ENCODE assay signal across 8 cellular contexts in genomic region chr18:51110073-51110797, GRCh38.
DNase-seq lines count a peak whose midpoint lies in the region; ATAC-seq, FAIRE-seq and TF ChIP-seq lines count a peak whose summit lies in the region.

No MANE protein-coding gene starts in this region.

- no peaks in the 10 kb centered on the region for H3K36me3 ChIP-seq in HepG2 (replicated peaks in 1 of 2; ENCODE audit: control insufficient read depth in 1 of 2, insufficient read depth in 2 of 2, low read length in 2 of 2)

- peak; percentile 99 for TF ChIP-seq CTCF in HepG2 (CRISPR knock-in tag; IDR thresholded peaks at IDR 0.05)

- H3K4me2 ChIP-seq in HepG2 (ENCODE audit: low read depth, low read length): peak overlapping the region; percentile 75

- peaks cover 9% of the 10 kb centered on the region for H3K4me1 Mint-ChIP-seq in central memory CD8-positive, alpha-beta T cell

- H3K36me3 Mint-ChIP-seq in central memory CD8-positive, alpha-beta T cell (ENCODE audit: insufficient read depth): no peaks in the 10 kb centered on the region

- peaks cover 10% of the 10 kb centered on the region for H3K4me1 ChIP-seq in HepG2 (ENCODE audit: insufficient read depth, low read length)

- no peak overlapping the region for H3K27ac ChIP-seq in HepG2 (ENCODE audit: extremely low read length, insufficient read depth, low read length)

- FAIRE-seq in HepG2 (lab: Jason Lieb, UNC): peak; percentile 12

- no peaks in the 10 kb centered on the region for H3K27me3 Mint-ChIP-seq in central memory CD8-positive, alpha-beta T cell

- no peak overlapping the region for H3K27ac Mint-ChIP-seq in central memory CD8-positive, alpha-beta T cell (ENCODE audit: low read depth)

- 15% methylated on average over 13 of the region's 42 CpGs for WGBS in HepG2 (ENCODE audit: low lambda C conversion rate)

- no peak overlapping the region for H2AFZ ChIP-seq in HepG2 (ENCODE audit: low read length)

- no peak overlapping the region for H3K9ac ChIP-seq in HepG2 (ENCODE audit: insufficient read depth, low read depth, low read length)

- intact Hi-C loops in HepG2 (cut with micrococcal nuclease; ENCODE audit: unreplicated experiment): loop anchor here (2.0 to 5.0 kb wide), 3 partner anchors 275 to 1177 kb away; no protein-coding TSS in a partner anchor

- no peaks in the 10 kb centered on the region for H4K20me1 ChIP-seq in HepG2 (ENCODE audit: insufficient read depth, low read length)

- TF ChIP-seq EP300 in HepG2 (IDR thresholded peaks at IDR 0.05; ENCODE audit: low read depth in 2 of 2, low read length in 2 of 2): no peak
- TF ChIP-seq EP300 in HepG2 (CRISPR knock-in tag; IDR thresholded peaks at IDR 0.05; ENCODE audit: borderline replicate concordance): no peak

- CTCF ChIA-PET in HepG2 (lab: Yijun Ruan, JAX; ENCODE audit: low intra/inter-chr PET ratio, low total read pairs): interaction anchor here (1.3 to 1.8 kb wide), 3 partner anchors 167 to 1178 kb away, joined by 3 to 8 read pairs (median 8); no protein-coding TSS in a partner anchor

- peak; percentile 98 for TF ChIP-seq RAD21 in HepG2 (CRISPR knock-in tag; IDR thresholded peaks at IDR 0.05)

- H3K9me3 ChIP-seq in HepG2 (ENCODE audit: low read length): no peaks in the 10 kb centered on the region

- H3K9me3 Mint-ChIP-seq in central memory CD8-positive, alpha-beta T cell: no peaks in the 10 kb centered on the region

- in situ Hi-C loops in HepG2 (cut with HindIII; ENCODE audit: extremely low pct_ligation_motif_present, low pct_unique_long_range_greater_than_20kb): loop anchor here (25.0 kb wide), 3 partner anchors 552 to 1577 kb away; no protein-coding TSS in a partner anchor

- no TSS peak for BruUV-seq in HepG2 (replicated peaks; lab: Mats Ljungman, UMichigan)

- H3K27me3 ChIP-seq in HepG2 (ENCODE audit: control insufficient read depth in 1 of 2, insufficient read depth in 2 of 2, low read length in 2 of 2): no peaks in the 10 kb centered on the region

- no peak for TF ChIP-seq POLR2A in HepG2 (IDR thresholded peaks at IDR 0.05; ENCODE audit: insufficient read depth in 1 of 2, low read depth in 2 of 2, low read length in 2 of 2)

- POLR2A ChIA-PET in HepG2 (lab: Yijun Ruan, JAX): no interaction called here

- H3K4me3 Mint-ChIP-seq in central memory CD8-positive, alpha-beta T cell: no peak overlapping the region

- ATAC-seq in GM21786 (IDR thresholded peaks at IDR 0.05; ENCODE audit: unreplicated experiment) (peak; percentile 77), HepG2 (peak; percentile 99)
- peak; percentile 46 for ATAC-seq in central memory CD8-positive, alpha-beta T cell (replicated peaks; ENCODE audit: extremely low read depth, poor library complexity, severe bottlenecking)

- peak overlapping the region in 1 of 3 experiments; percentile 61; a peak in 2 of 6 replicates for H3K4me3 ChIP-seq in HepG2 (replicated peaks in 1 of 3; ENCODE audit: insufficient read depth in 1 of 3, low read depth in 2 of 3, low read length in 3 of 3)

- H3K79me2 ChIP-seq in HepG2 (ENCODE audit: insufficient read depth, low read length): no peaks in the 10 kb centered on the region

- DNase-seq in ELF-1 (ENCODE audit: low read depth, low spot score): peak; percentile 87
- peak; percentile 25 for DNase-seq in LHCN-M2 (ENCODE audit: low read depth)
- peak; percentile 88 for DNase-seq in activated CD4-positive, CD25-positive, alpha-beta regulatory T cell treated with anti-CD3 and anti-CD28 coated beads, Interleukin-2, amount 50 U/mL, for 72 hours
- peak; percentile 37 to 65 for DNase-seq in central memory CD8-positive, alpha-beta T cell (ENCODE audit: low spot score in 2 of 2)
- DNase-seq in HepG2 (ENCODE audit: low spot score): peak; percentile 15
- DNase-seq in stimulated activated CD4-positive, alpha-beta T cell treated with anti-CD3 and anti-CD28 coated beads, TNF-alpha, amount 100 ng/mL, for 24 hours (ENCODE audit: low read depth in 3 of 3): peak; percentile 53 to 72 (median 65)
- DNase-seq in DMS153 treated with DMSO at 0.1 percent for 48 hours (lab: John Stamatoyannopoulos, UW; ENCODE audit: unreplicated experiment): no peak

TF ChIP-seq in HepG2, 621 proteins besides CTCF, POLR2A, EP300 and RAD21 (continues in another document):
- TF ChIP-seq ETS1 (CRISPR knock-in tag; IDR thresholded peaks at IDR 0.05): no peak
- no peak for TF ChIP-seq ZNF430 (CRISPR knock-in tag; IDR thresholded peaks at IDR 0.05)
- no peak for TF ChIP-seq NFE2 (CRISPR knock-in tag; IDR thresholded peaks at IDR 0.05)
- TF ChIP-seq ZXDC (CRISPR knock-in tag; IDR thresholded peaks at IDR 0.05): no peak
- TF ChIP-seq HINFP (CRISPR knock-in tag; IDR thresholded peaks at IDR 0.05; ENCODE audit: low read depth): no peak
- no peak for TF ChIP-seq NFRKB (IDR thresholded peaks at IDR 0.05)
- TF ChIP-seq ZBTB10 (CRISPR knock-in tag; IDR thresholded peaks at IDR 0.05; ENCODE audit: borderline replicate concordance): no peak
- TF ChIP-seq ISX (CRISPR knock-in tag; conservative IDR thresholded peaks at IDR 0.05): no peak
- peak; percentile 50; the same call in 1 of the 2 replicates for TF ChIP-seq SALL1 (CRISPR knock-in tag; IDR thresholded peaks at IDR 0.05)
- no peak for TF ChIP-seq HNRNPL (IDR thresholded peaks at IDR 0.05; ENCODE audit: low read depth, low read length)
- TF ChIP-seq HDAC2 (CRISPR knock-in tag; IDR thresholded peaks at IDR 0.05): no peak
- no peak for TF ChIP-seq SNRNP70 (IDR thresholded peaks at IDR 0.05; ENCODE audit: low read depth, low read length)

Comparison
In these comparisons a context has a peak if more than half of its experiments do, and no peak if none do; other contexts are left out.
1. ATAC-seq: peak in every context shown above with its lines; median percentile 99 in HepG2; 77 in GM21786; 46 in central memory CD8-positive, alpha-beta T cell.